In the genomic region with DNA sequence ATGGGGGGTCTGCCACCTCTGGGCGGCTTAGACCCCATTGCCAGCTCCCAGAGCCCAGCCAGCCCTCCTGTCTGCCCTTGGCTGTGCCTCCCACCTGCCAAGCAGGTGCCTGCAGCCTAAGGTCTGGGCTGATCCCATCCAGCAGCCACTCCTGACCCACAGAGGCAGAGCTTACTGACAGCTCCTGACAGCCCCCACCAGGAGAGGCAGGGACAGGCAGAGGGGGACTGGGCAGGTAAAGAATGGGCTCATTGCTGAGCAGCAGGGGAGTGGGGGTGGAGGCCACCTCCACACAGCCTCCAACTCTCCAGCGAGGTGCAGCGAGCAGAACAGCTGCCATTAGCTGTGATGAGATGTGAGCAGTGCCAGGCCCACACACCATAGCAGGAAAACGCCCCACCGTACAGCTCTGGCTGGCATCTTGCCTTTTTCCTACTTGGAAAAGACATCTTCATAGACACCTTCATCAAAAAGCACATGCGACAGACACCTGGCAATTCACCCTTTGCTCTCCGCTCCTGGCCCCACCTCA, we compare ENCODE assay signal across 2 cellular contexts.
TF ChIP-seq lines count a peak whose summit lies in the region.

No MANE protein-coding gene starts in this region.

TF ChIP-seq in GM23338, 12 proteins besides CTCF, POLR2A, EP300 and RAD21:
- TF ChIP-seq STAT1 (IDR thresholded peaks at IDR 0.05; ENCODE audit: unreplicated experiment), result no peak
- TF ChIP-seq JUNB (IDR thresholded peaks at IDR 0.05; ENCODE audit: unreplicated experiment), result no peak
- TF ChIP-seq ZNF114 (CRISPR knock-in tag; IDR thresholded peaks at IDR 0.05), result no peak
- TF ChIP-seq, protein P1, sequence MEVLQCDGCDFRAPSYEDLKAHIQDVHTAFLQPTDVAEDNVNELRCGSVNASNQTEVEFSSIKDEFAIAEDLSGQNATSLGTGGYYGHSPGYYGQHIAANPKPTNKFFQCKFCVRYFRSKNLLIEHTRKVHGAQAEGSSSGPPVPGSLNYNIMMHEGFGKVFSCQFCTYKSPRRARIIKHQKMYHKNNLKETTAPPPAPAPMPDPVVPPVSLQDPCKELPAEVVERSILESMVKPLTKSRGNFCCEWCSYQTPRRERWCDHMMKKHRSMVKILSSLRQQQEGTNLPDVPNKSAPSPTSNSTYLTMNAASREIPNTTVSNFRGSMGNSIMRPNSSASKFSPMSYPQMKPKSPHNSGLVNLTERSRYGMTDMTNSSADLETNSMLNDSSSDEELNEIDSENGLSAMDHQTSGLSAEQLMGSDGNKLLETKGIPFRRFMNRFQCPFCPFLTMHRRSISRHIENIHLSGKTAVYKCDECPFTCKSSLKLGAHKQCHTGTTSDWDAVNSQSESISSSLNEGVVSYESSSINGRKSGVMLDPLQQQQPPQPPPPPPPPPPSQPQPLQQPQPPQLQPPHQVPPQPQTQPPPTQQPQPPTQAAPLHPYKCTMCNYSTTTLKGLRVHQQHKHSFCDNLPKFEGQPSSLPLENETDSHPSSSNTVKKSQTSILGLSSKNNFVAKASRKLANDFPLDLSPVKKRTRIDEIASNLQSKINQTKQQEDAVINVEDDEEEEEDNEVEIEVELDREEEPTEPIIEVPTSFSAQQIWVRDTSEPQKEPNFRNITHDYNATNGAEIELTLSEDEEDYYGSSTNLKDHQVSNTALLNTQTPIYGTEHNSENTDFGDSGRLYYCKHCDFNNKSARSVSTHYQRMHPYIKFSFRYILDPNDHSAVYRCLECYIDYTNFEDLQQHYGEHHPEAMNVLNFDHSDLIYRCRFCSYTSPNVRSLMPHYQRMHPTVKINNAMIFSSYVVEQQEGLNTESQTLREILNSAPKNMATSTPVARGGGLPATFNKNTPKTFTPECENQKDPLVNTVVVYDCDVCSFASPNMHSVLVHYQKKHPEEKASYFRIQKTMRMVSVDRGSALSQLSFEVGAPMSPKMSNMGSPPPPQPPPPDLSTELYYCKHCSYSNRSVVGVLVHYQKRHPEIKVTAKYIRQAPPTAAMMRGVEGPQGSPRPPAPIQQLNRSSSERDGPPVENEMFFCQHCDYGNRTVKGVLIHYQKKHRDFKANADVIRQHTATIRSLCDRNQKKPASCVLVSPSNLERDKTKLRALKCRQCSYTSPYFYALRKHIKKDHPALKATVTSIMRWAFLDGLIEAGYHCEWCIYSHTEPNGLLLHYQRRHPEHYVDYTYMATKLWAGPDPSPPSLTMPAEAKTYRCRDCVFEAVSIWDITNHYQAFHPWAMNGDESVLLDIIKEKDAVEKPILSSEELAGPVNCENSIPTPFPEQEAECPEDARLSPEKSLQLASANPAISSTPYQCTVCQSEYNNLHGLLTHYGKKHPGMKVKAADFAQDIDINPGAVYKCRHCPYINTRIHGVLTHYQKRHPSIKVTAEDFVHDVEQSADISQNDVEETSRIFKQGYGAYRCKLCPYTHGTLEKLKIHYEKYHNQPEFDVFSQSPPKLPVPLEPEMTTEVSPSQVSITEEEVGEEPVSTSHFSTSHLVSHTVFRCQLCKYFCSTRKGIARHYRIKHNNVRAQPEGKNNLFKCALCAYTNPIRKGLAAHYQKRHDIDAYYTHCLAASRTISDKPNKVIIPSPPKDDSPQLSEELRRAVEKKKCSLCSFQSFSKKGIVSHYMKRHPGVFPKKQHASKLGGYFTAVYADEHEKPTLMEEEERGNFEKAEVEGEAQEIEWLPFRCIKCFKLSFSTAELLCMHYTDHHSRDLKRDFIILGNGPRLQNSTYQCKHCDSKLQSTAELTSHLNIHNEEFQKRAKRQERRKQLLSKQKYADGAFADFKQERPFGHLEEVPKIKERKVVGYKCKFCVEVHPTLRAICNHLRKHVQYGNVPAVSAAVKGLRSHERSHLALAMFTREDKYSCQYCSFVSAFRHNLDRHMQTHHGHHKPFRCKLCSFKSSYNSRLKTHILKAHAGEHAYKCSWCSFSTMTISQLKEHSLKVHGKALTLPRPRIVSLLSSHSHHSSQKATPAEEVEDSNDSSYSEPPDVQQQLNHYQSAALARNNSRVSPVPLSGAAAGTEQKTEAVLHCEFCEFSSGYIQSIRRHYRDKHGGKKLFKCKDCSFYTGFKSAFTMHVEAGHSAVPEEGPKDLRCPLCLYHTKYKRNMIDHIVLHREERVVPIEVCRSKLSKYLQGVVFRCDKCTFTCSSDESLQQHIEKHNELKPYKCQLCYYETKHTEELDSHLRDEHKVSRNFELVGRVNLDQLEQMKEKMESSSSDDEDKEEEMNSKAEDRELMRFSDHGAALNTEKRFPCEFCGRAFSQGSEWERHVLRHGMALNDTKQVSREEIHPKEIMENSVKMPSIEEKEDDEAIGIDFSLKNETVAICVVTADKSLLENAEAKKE (CRISPR knock-in tag; IDR thresholded peaks at IDR 0.05), result no peak
- no peak for TF ChIP-seq POLR2AphosphoS5 (IDR thresholded peaks at IDR 0.05; ENCODE audit: low read depth)
- TF ChIP-seq EZH2phosphoT487 (IDR thresholded peaks at IDR 0.05; ENCODE audit: unreplicated experiment), result no peak
- TF ChIP-seq CREB1 (CRISPR knock-in tag; IDR thresholded peaks at IDR 0.05; ENCODE audit: low read depth), result no peak
- TF ChIP-seq, protein P2, sequence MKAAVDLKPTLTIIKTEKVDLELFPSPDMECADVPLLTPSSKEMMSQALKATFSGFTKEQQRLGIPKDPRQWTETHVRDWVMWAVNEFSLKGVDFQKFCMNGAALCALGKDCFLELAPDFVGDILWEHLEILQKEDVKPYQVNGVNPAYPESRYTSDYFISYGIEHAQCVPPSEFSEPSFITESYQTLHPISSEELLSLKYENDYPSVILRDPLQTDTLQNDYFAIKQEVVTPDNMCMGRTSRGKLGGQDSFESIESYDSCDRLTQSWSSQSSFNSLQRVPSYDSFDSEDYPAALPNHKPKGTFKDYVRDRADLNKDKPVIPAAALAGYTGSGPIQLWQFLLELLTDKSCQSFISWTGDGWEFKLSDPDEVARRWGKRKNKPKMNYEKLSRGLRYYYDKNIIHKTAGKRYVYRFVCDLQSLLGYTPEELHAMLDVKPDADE (IDR thresholded peaks at IDR 0.05), result no peak
- no peak for TF ChIP-seq NANOG (IDR thresholded peaks at IDR 0.05; ENCODE audit: borderline replicate concordance)
- TF ChIP-seq ZNF331 (CRISPR knock-in tag; IDR thresholded peaks at IDR 0.05; ENCODE audit: low read depth), result no peak

TF ChIP-seq in H1, 55 proteins besides CTCF, POLR2A, EP300 and RAD21:
- TF ChIP-seq SIRT6 (IDR thresholded peaks at IDR 0.05; ENCODE audit: low read length) (no peak), JUND (IDR thresholded peaks at IDR 0.05; ENCODE audit: low read length) (no peak)
